Comparison of ENCODE assay signal across 26 cellular contexts in the genomic region with DNA sequence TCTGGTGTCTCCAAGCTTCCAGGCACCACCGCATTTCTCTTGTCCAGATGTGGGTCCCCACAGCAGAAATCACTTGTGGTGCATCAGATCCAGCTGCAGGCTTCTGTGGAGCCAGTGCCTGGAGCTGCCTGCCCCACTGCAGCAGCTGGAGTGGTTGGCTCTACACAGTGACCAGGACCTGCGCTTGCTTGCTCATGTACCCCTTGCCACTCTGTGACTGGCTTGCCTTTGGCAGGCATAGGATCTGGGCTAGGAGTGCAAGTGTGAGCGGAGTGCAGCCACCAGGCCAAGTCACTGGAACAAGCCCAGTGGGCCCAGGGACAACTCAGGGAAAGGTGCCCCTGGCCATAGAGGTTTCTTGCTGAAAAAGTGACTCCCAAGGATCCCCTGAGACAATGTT.
"Had no signal": no experiment of that assay in that cellular context is flagged by ENCODE, and none has a peak within 500 bp of the region (broad histone marks: within the 10 kb centered on the region; RNA-seq: fewer than 3 reads in every experiment).

No MANE protein-coding gene starts in this region.

- H3K9ac ChIP-seq: neural progenitor cell, parathyroid adenoma had no signal

- H3K9me3 Mint-ChIP-seq: nephron; neural progenitor cell; stimulated activated naive B cell treated with anti-CD40 and anti-IgM and Interleukin-4, amounts not matched to agents 10 μg/mL and 1 μg/mL and 100 μg/mL, for 72 hours had no signal

- H3K27ac Mint-ChIP-seq: naive thymus-derived CD4-positive, alpha-beta T cell; natural killer cell; nephron; neural progenitor cell; progenitor cell of endocrine pancreas; stimulated activated naive B cell treated with anti-CD40 and anti-IgM and Interleukin-4, amounts not matched to agents 10 μg/mL and 1 μg/mL and 100 μg/mL, for 72 hours had no signal

- H3K4me1 Mint-ChIP-seq: natural killer cell; nephron; neural progenitor cell; stimulated activated naive B cell treated with anti-CD40 and anti-IgM and Interleukin-4, amounts not matched to agents 10 μg/mL and 1 μg/mL and 100 μg/mL, for 72 hours had no signal

- H3K27me3 Mint-ChIP-seq: naive thymus-derived CD4-positive, alpha-beta T cell; progenitor cell of endocrine pancreas; stimulated activated naive B cell treated with anti-CD40 and anti-IgM and Interleukin-4, amounts not matched to agents 10 μg/mL and 1 μg/mL and 100 μg/mL, for 72 hours had no signal

- H3K4me1 ChIP-seq: parathyroid adenoma, psoas muscle, right lobe of liver, sigmoid colon, stomach, thyroid gland, tibial nerve, upper lobe of right lung, uterus had no signal

- H3K36me3 Mint-ChIP-seq: naive thymus-derived CD4-positive, alpha-beta T cell; neural progenitor cell; stimulated activated naive B cell treated with anti-CD40 and anti-IgM and Interleukin-4, amounts not matched to agents 10 μg/mL and 1 μg/mL and 100 μg/mL, for 72 hours had no signal

- FAIRE-seq: small intestine had no signal

- H3K27me3 ChIP-seq: neural progenitor cell, ovary, right lobe of liver, sigmoid colon, stomach, thyroid gland, tibial nerve, upper lobe of right lung, uterus had no signal

- H3K36me3 ChIP-seq: neural progenitor cell, ovary, right lobe of liver, sigmoid colon, stomach, thoracic aorta, thyroid gland, tibial nerve, upper lobe of right lung, uterus had no signal

- H3K4me3 ChIP-seq: neural progenitor cell, ovary, psoas muscle, right lobe of liver, sigmoid colon, stomach, thoracic aorta, thyroid gland, tibial nerve, upper lobe of right lung, uterus had no signal

- H3K9me3 ChIP-seq: ovary, psoas muscle, right lobe of liver, sigmoid colon, thoracic aorta, thyroid gland, tibial nerve, upper lobe of right lung, uterus had no signal

- H3K27ac ChIP-seq: neural progenitor cell, ovary, parathyroid adenoma, psoas muscle, right lobe of liver, sigmoid colon, stomach, thoracic aorta, thyroid gland, tibial nerve, upper lobe of right lung, uterus had no signal

- DNase-seq: naive thymus-derived CD4-positive, alpha-beta T cell; natural killer cell; occipital lobe; ovary; psoas muscle; right cardiac atrium; right lobe of liver; sigmoid colon; small intestine; stimulated activated CD4-positive, alpha-beta T cell treated with anti-CD3 and anti-CD28 coated beads, Interleukin-15, amount 100 ng/mL, for 24 hours; stimulated activated CD4-positive, alpha-beta T cell treated with anti-CD3 and anti-CD28 coated beads, Interleukin-2, amount 100 ng/mL, for 24 hours; stimulated activated CD4-positive, alpha-beta T cell treated with anti-CD3 and anti-CD28 coated beads, Interleukin-2, amount 100 ng/mL, for 48 hours; stimulated activated CD4-positive, alpha-beta T cell treated with anti-CD3 and anti-CD28 coated beads, Interleukin-4, amount 100 ng/mL, for 24 hours; stimulated activated naive B cell treated with anti-CD40 and anti-IgM and Interleukin-4, amounts not matched to agents 10 μg/mL and 1 μg/mL and 100 μg/mL, for 72 hours; stimulated activated naive CD4-positive, alpha-beta T cell treated with Interleukin-2 at 50 U/mL for 16 hours; stomach; thyroid gland; trophoblast cell; upper lobe of right lung; uterus had no signal

- H3K4me3 Mint-ChIP-seq: naive thymus-derived CD4-positive, alpha-beta T cell; natural killer cell; nephron; neural progenitor cell; stimulated activated naive B cell treated with anti-CD40 and anti-IgM and Interleukin-4, amounts not matched to agents 10 μg/mL and 1 μg/mL and 100 μg/mL, for 72 hours had no signal

- ATAC-seq: naive thymus-derived CD4-positive, alpha-beta T cell; natural killer cell; psoas muscle; right cardiac atrium had no signal
